In the genomic region with DNA sequence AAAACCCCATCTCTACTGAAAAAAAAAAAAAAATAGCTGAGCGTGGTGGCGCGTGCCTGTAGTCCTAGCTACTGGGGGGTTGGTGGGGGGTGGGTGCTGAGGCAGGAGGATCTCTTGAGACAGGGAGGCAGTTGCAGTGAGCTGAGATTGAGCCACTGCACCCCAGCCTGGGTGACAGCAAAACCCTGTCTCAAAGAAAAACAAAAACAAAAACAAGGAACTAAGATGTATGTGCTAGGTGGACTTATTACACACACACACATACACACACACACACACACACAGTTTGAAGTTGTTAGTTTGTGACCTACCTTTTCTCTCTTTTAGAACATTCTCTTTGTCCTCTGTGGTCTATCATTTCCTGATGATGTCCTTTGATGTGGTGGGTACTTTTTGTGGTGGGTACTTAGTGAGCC, we compare ENCODE assay signal across 13 cellular contexts. TPM values are rescaled to one million over a fixed set of nuclear protein-coding genes. Genes with fewer than 3 reads are reported as not detected.
DNase-seq lines count a peak whose midpoint lies in the region; ATAC-seq and TF ChIP-seq lines count a peak whose summit lies in the region.
"Had no signal": no experiment of that assay in that cellular context is flagged by ENCODE, and none has a peak within 500 bp of the region (broad histone marks: within the 10 kb centered on the region; RNA-seq: fewer than 3 reads in every experiment).

No MANE protein-coding gene starts in this region.

- H3K27me3 Mint-ChIP-seq in natural killer cell (ENCODE audit: low read depth in 2 of 2), result no peaks in the 10 kb centered on the region
- H3K27me3 Mint-ChIP-seq in natural killer cell treated with Interleukin-12 subunit alpha and Interleukin-12 subunit beta and Interleukin-15 and Interleukin-18, amount 100 ng/mL, for 72 hours, result no peaks in the 10 kb centered on the region
- H3K27me3 Mint-ChIP-seq in activated naive CD8-positive, alpha-beta T cell treated with anti-CD3 and anti-CD28 coated beads, Interleukin-2, amount 50 U/mL, for 24 hours, result no peaks in the 10 kb centered on the region

- H3K9me3 Mint-ChIP-seq in natural killer cell, result no peaks in the 10 kb centered on the region
- no peaks in the 10 kb centered on the region for H3K9me3 Mint-ChIP-seq in natural killer cell treated with Interleukin-12 subunit alpha and Interleukin-12 subunit beta and Interleukin-15 and Interleukin-18, amount 100 ng/mL, for 72 hours
- H3K9me3 Mint-ChIP-seq in activated naive CD8-positive, alpha-beta T cell treated with anti-CD3 and anti-CD28 coated beads, Interleukin-2, amount 50 U/mL, for 24 hours, result no peaks in the 10 kb centered on the region
- H3K9me3 Mint-ChIP-seq: H9 had no signal

- DNase-seq in natural killer cell, result no peak
- no peak for DNase-seq in natural killer cell treated with Interleukin-12 subunit alpha and Interleukin-12 subunit beta and Interleukin-15 and Interleukin-18, amount 100 ng/mL, for 72 hours (ENCODE audit: low spot score)
- DNase-seq in SW480 (ENCODE audit: low spot score), result peak; percentile 68
- DNase-seq in activated naive CD8-positive, alpha-beta T cell treated with anti-CD3 and anti-CD28 coated beads, Interleukin-2, amount 50 U/mL, for 24 hours, result no peak
- DNase-seq in gastrocnemius medialis, result no peak
- no peak for DNase-seq in NCI-H2171 treated with DMSO at 0.1 percent for 48 hours (lab: John Stamatoyannopoulos, UW)
- DNase-seq: cerebellar nuclear complex, H9, head of caudate nucleus had no signal

- ATAC-seq in natural killer cell (peak; percentile 31 to 82 (median 56)), gastrocnemius medialis (no peak), GM18520 (IDR thresholded peaks at IDR 0.05; ENCODE audit: unreplicated experiment) (no peak), HG03139 (IDR thresholded peaks at IDR 0.05; ENCODE audit: unreplicated experiment) (no peak)
- no peak for ATAC-seq in natural killer cell treated with Interleukin-12 subunit alpha and Interleukin-12 subunit beta and Interleukin-15 and Interleukin-18, amount 100 ng/mL, for 72 hours
- peak; percentile 40 for ATAC-seq in activated naive CD8-positive, alpha-beta T cell treated with anti-CD3 and anti-CD28 coated beads, Interleukin-2, amount 50 U/mL, for 24 hours
- ATAC-seq: Right ventricle myocardium inferior had no signal

- no peak overlapping the region for H3K27ac ChIP-seq in gastrocnemius medialis
- H3K27ac ChIP-seq: HL-60 had no signal

- no peaks in the 10 kb centered on the region for H3K9me3 ChIP-seq in gastrocnemius medialis

- intact Hi-C loops in natural killer cell (cut with micrococcal nuclease), result no loop called here
- intact Hi-C loops in gastrocnemius medialis (cut with DNase I; ENCODE audit: low total_unique reads), result no loop called here

- no peak for TF ChIP-seq POLR2A in gastrocnemius medialis (IDR thresholded peaks at IDR 0.05)

- H3K36me3 Mint-ChIP-seq in natural killer cell, result peaks cover 9% of the 10 kb centered on the region
- no peaks in the 10 kb centered on the region for H3K36me3 Mint-ChIP-seq in natural killer cell treated with Interleukin-12 subunit alpha and Interleukin-12 subunit beta and Interleukin-15 and Interleukin-18, amount 100 ng/mL, for 72 hours
- H3K36me3 Mint-ChIP-seq in activated naive CD8-positive, alpha-beta T cell treated with anti-CD3 and anti-CD28 coated beads, Interleukin-2, amount 50 U/mL, for 24 hours (ENCODE audit: low read depth), result peaks cover 9% of the 10 kb centered on the region

- no peaks in the 10 kb centered on the region for H3K27me3 ChIP-seq in gastrocnemius medialis

- TF ChIP-seq CTCF in natural killer cell (IDR thresholded peaks at IDR 0.05), result no peak
- no peak for TF ChIP-seq CTCF in gastrocnemius medialis (IDR thresholded peaks at IDR 0.05 in 4 of 5, conservative IDR thresholded peaks at IDR 0.05 in 1 of 5)

- peak overlapping the region; percentile 6 to 20 for H3K27ac Mint-ChIP-seq in natural killer cell
- no peak overlapping the region for H3K27ac Mint-ChIP-seq in natural killer cell treated with Interleukin-12 subunit alpha and Interleukin-12 subunit beta and Interleukin-15 and Interleukin-18, amount 100 ng/mL, for 72 hours
- peak overlapping the region; percentile 69 for H3K27ac Mint-ChIP-seq in activated naive CD8-positive, alpha-beta T cell treated with anti-CD3 and anti-CD28 coated beads, Interleukin-2, amount 50 U/mL, for 24 hours
- H3K27ac Mint-ChIP-seq: H9 had no signal

- in situ Hi-C loops in gastrocnemius medialis (cut with MboI; ENCODE audit: low sequenced_read_pairs in 4 of 4), result no loop called here

- peaks cover 0 to 5% of the 10 kb centered on the region in 2 donors for H3K36me3 ChIP-seq in gastrocnemius medialis

- H3K4me1 ChIP-seq in gastrocnemius medialis, result no peaks in the 10 kb centered on the region

- peaks cover 12% of the 10 kb centered on the region in 2 donors for H3K4me1 Mint-ChIP-seq in natural killer cell
- peaks cover 4 to 11% of the 10 kb centered on the region in 2 donors for H3K4me1 Mint-ChIP-seq in natural killer cell treated with Interleukin-12 subunit alpha and Interleukin-12 subunit beta and Interleukin-15 and Interleukin-18, amount 100 ng/mL, for 72 hours (ENCODE audit: low read depth in 2 of 2)
- peaks cover 15% of the 10 kb centered on the region for H3K4me1 Mint-ChIP-seq in activated naive CD8-positive, alpha-beta T cell treated with anti-CD3 and anti-CD28 coated beads, Interleukin-2, amount 50 U/mL, for 24 hours

- no peak overlapping the region for H3K4me3 ChIP-seq in gastrocnemius medialis

- H3K4me3 Mint-ChIP-seq in natural killer cell, result no peak overlapping the region
- H3K4me3 Mint-ChIP-seq in natural killer cell treated with Interleukin-12 subunit alpha and Interleukin-12 subunit beta and Interleukin-15 and Interleukin-18, amount 100 ng/mL, for 72 hours, result no peak overlapping the region
- no peak overlapping the region for H3K4me3 Mint-ChIP-seq in activated naive CD8-positive, alpha-beta T cell treated with anti-CD3 and anti-CD28 coated beads, Interleukin-2, amount 50 U/mL, for 24 hours
- H3K4me3 Mint-ChIP-seq: H9 had no signal

RNA-seq across cellular contexts. Expression of a gene that starts 53.5 kb away (rescaled TPM):
- 10 to 100 TPM; 12.1 to 18.2 (median 16.1) TPM for total RNA-seq in natural killer cell
- 10 to 100 TPM in 1 of 2 donors, 1 to 10 TPM in 1; 9.7 to 14.7 TPM for total RNA-seq in natural killer cell treated with Interleukin-12 subunit alpha and Interleukin-12 subunit beta and Interleukin-15 and Interleukin-18, amount 100 ng/mL, for 72 hours
- 10 to 100 TPM; 11.8 to 16.8 (median 14.6) TPM for total RNA-seq in gastrocnemius medialis

Comparison
In these comparisons a context has a peak if more than half of its experiments do, and no peak if none do; other contexts are left out.
1. ATAC-seq: peak in natural killer cell (3 of 3) and activated naive CD8-positive, alpha-beta T cell treated with anti-CD3 and anti-CD28 coated beads, Interleukin-2, amount 50 U/mL, for 24 hours (single experiment); none in natural killer cell treated with Interleukin-12 subunit alpha and Interleukin-12 subunit beta and Interleukin-15 and Interleukin-18, amount 100 ng/mL, for 72 hours (0 of 2), gastrocnemius medialis (0 of 2), GM18520 (single experiment) and HG03139 (single experiment).
2. H3K27ac Mint-ChIP-seq: peak in natural killer cell (2 of 2) and activated naive CD8-positive, alpha-beta T cell treated with anti-CD3 and anti-CD28 coated beads, Interleukin-2, amount 50 U/mL, for 24 hours (single experiment); none in natural killer cell treated with Interleukin-12 subunit alpha and Interleukin-12 subunit beta and Interleukin-15 and Interleukin-18, amount 100 ng/mL, for 72 hours (0 of 2).